In the genomic region with DNA sequence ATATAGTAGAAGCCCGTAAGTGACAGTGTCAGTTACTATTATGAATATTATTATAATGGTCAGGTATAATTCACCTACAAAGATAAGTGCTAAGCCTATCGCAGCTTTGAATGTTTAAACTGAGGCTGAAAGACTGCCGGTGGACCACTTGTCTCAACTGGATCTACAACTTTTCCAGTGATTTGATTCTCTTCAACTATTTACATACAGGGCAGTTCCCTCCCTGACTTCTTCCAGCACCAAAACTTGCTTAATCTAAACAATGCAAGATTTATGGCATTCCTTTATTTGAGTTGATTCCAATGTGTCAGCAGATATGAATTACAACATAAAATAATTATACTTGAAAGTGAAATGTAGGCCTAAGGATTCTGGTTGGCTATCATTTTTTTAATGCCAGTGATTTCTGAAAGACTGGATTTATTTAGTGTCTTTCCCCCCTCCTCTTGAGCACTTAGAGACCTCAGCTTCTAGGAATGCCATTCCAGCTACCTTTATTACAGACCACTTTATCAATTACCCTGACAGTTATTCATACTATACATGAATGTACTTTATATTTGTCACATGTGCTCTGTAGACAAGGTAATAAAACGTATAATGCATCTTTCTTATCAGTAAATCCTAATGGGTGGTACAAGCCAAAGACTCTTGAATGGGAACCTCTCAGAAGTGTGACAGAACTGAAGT, we compare ENCODE assay signal across 25 cellular contexts.
"Had no signal": no experiment of that assay in that cellular context is flagged by ENCODE, and none has a peak within 500 bp of the region (broad histone marks: within the 10 kb centered on the region; RNA-seq: fewer than 3 reads in every experiment).

No MANE protein-coding gene starts in this region.

- H3K9ac ChIP-seq: KMS-11 had no signal

- H3K4me3 ChIP-seq: SJSA1 had no signal

- H3K9me3 ChIP-seq: SJSA1 had no signal

- H3K4me1 ChIP-seq: SJSA1 had no signal

- ATAC-seq: activated CD8-positive, alpha-beta memory T cell treated with anti-CD3 and anti-CD28 coated beads, Interleukin-2, amount 10 ng/mL, durations not matched to agents 7 days and 5 days; Panc1; T-helper 17 cell; WTC11 had no signal

- H3K27ac ChIP-seq: KMS-11, SJSA1 had no signal

- H3K36me3 ChIP-seq: SJSA1 had no signal

- DNase-seq: activated CD4-positive, alpha-beta T cell treated with anti-CD3 and anti-CD28 coated beads for 1 hour; activated CD4-positive, alpha-beta T cell treated with anti-CD3 and anti-CD28 coated beads, Interleukin-2, amount 10 ng/mL, durations not matched to agents 24 days and 14 days; activated CD4-positive, alpha-beta T cell treated with anti-CD3 and anti-CD28 coated beads, Interleukin-2, amount 50 U/mL, for 48 hours; activated CD8-positive, alpha-beta memory T cell treated with anti-CD3 and anti-CD28 coated beads, Interleukin-2, amount 10 ng/mL, durations not matched to agents 7 days and 5 days; activated effector memory CD4-positive, alpha-beta T cell treated with Interleukin-2 at 50 U/mL for 16 hours; activated naive CD4-positive, alpha-beta T cell; activated T-cell treated with anti-CD3 and anti-CD28 coated beads, Interleukin-2, amount 50 U/mL, for 24 hours; amygdala; NCI-H1092; NCI-H1417; NCI-H1694; NCI-H2029; NCI-H2107; NCI-H446; NCI-H526; NK-92 treated with Interleukin-12 subunit alpha and Interleukin-12 subunit beta, amount 100 ng/mL, for 24 hours; OCI-M1; Right ventricle myocardium superior; RPMI8226; T-helper 17 cell; T-helper 9 cell had no signal
